Comparison of ENCODE assay signal across 34 cellular contexts in the genomic region with DNA sequence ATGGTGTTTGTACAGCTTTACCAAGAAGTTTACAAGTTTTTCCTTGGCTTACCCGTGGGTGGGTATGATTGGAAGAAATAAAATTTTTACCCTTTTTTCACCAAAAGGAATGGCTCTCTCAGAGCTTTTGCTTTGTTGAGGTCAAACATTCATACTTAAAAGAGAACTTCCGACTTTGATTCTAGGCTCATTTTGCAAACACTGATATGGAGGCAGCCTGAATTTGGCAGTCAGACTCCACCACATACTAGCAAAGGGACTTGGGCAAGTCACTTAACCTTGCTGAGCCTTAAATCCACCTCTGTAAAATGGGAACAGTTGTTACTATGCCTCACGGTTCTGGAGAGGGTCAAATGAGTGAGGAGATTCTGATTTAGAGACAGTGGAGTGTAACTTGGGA.
"Had no signal": no experiment of that assay in that cellular context is flagged by ENCODE, and none has a peak within 500 bp of the region (broad histone marks: within the 10 kb centered on the region; RNA-seq: fewer than 3 reads in every experiment).

No MANE protein-coding gene starts in this region.

- H3K27me3 ChIP-seq: MG63 had no signal

- H3K36me3 ChIP-seq: MG63 had no signal

- H3K4me3 ChIP-seq: MG63 had no signal

- DNase-seq: Karpas-422, Kasumi-1, MG63, MM.1S, MV-4-11, NCI-H1048, NCI-H1092, NCI-H1092 treated with DMSO at 0.1 percent for 48 hours, NCI-H1105, NCI-H1105 treated with DMSO at 0.1 percent for 48 hours, NCI-H1417, NCI-H1417 treated with DMSO at 0.1 percent for 48 hours, NCI-H1436, NCI-H1436 treated with DMSO at 0.1 percent for 48 hours, NCI-H146, NCI-H1694, NCI-H1694 treated with DMSO at 0.1 percent for 48 hours, NCI-H187, NCI-H187 treated with DMSO at 0.1 percent for 48 hours, NCI-H2029, NCI-H2029 treated with DMSO at 0.1 percent for 48 hours, NCI-H2081, NCI-H2081 treated with DMSO at 0.1 percent for 48 hours, NCI-H2107, NCI-H2171, NCI-H2171 treated with DMSO at 0.1 percent for 48 hours, NCI-H2227 treated with DMSO at 0.1 percent for 48 hours, NCI-H226, NCI-H345, NCI-H446, NCI-H446 treated with DMSO at 0.1 percent for 48 hours, NCI-H510A, NCI-H510A treated with DMSO at 0.1 percent for 48 hours, NCI-H524 had no signal

- H3K9me3 ChIP-seq: MG63 had no signal
